ENCODE assay signal across 8 cellular contexts in genomic region chr9:105447814-105448812, GRCh38. TPM values are rescaled to one million over a fixed set of nuclear protein-coding genes. Genes with fewer than 3 reads are reported as not detected.
A peak's percentile ranks its signal among the peaks of the same experiment; 100 is the strongest.
DNase-seq lines count a peak whose midpoint lies in the region; ATAC-seq, FAIRE-seq and TF ChIP-seq lines count a peak whose summit lies in the region.

TSS of gene FSD1L (plus strand) at chr9:105448034. CDS start at chr9:105448221, 187 bp downstream.

- FAIRE-seq in keratinocyte (lab: Jason Lieb, UNC) = no peak

- peaks cover 45% of the 10 kb centered on the region for H3K79me2 ChIP-seq in keratinocyte (ENCODE audit: control insufficient read depth, insufficient read depth, low read length)

- DNase-seq in AG20443 (ENCODE audit: low spot score) (peak; percentile 98), NCI-H2227 (lab: John Stamatoyannopoulos, UW; ENCODE audit: unreplicated experiment) (peak; percentile 90), keratinocyte (ENCODE audit: low read depth, low spot score) (peak; percentile 46)
- DNase-seq in activated CD4-positive, CD25-positive, alpha-beta regulatory T cell (lab: John Stamatoyannopoulos, UW) = peak; percentile 52 to 65 (median 56)
- DNase-seq in central memory CD4-positive, alpha-beta T cell = peak; percentile 75
- peak; percentile 50 to 69 for DNase-seq in stimulated activated CD4-positive, alpha-beta T cell treated with anti-CD3 and anti-CD28 coated beads, Interleukin-15, amount 100 ng/mL, for 1 hour (ENCODE audit: low read depth in 1 of 2, low spot score in 1 of 2)

- H3K27me3 ChIP-seq in keratinocyte (ENCODE audit: control insufficient read depth, extremely low read depth, insufficient read depth, low read length) = no peaks in the 10 kb centered on the region

- ATAC-seq in GM19023 (IDR thresholded peaks at IDR 0.05; ENCODE audit: unreplicated experiment) (peak; percentile 96), HG03175 (IDR thresholded peaks at IDR 0.05; ENCODE audit: unreplicated experiment) (peak; percentile 94)

- H2AFZ ChIP-seq in keratinocyte (ENCODE audit: control insufficient read depth, low read length) = peak within 1 kb of the TSS; percentile 82

- H3K36me3 ChIP-seq in keratinocyte (ENCODE audit: control insufficient read depth in 2 of 2, extremely low read depth in 1 of 2, insufficient read depth in 2 of 2, low read length in 2 of 2) = no peaks in the 10 kb centered on the region

- no peaks in the 10 kb centered on the region for H3K9me1 ChIP-seq in keratinocyte (ENCODE audit: control insufficient read depth, extremely low read depth, insufficient read depth, low read length)

- peaks cover 15% of the 10 kb centered on the region for H3K4me1 ChIP-seq in keratinocyte (ENCODE audit: control insufficient read depth, extremely low read depth, insufficient read depth, low read length)

- peak within 1 kb of the TSS; percentile 87 for H3K4me2 ChIP-seq in keratinocyte (ENCODE audit: control insufficient read depth, extremely low read depth, insufficient read depth, low read depth, low read length)

- TF ChIP-seq CTCF in keratinocyte (optimal IDR thresholded peaks at IDR 0.05 in 1 of 3, IDR thresholded peaks at IDR 0.05 in 1 of 3, conservative IDR thresholded peaks at IDR 0.05 in 1 of 3; ENCODE audit: extremely low read depth in 1 of 3, insufficient read depth in 2 of 3, low read length in 3 of 3) = peak in 2 of 3 experiments; percentile 38 to 69

- H4K20me1 ChIP-seq in keratinocyte (ENCODE audit: control insufficient read depth, extremely low read depth, insufficient read depth, low read length) = no peaks in the 10 kb centered on the region

- H3K4me3 ChIP-seq in keratinocyte (ENCODE audit: control insufficient read depth in 2 of 3, extremely low read depth in 1 of 3, insufficient read depth in 2 of 3, low read depth in 1 of 3, low read length in 3 of 3) = peak within 1 kb of the TSS; percentile 84 to 87 (median 87)

- H3K27ac ChIP-seq in keratinocyte (ENCODE audit: control insufficient read depth, insufficient read depth, low read length) = peak within 1 kb of the TSS; percentile 55

- dilution Hi-C loops in keratinocyte (cut with MboI; ENCODE audit: extremely low pct_ligation_motif_present, low sequenced_read_pairs) = no loop called here

- H3K9ac ChIP-seq in keratinocyte (ENCODE audit: control insufficient read depth, extremely low read depth, insufficient read depth, low read length) = peak within 1 kb of the TSS; percentile 78

- no peaks in the 10 kb centered on the region for H3K9me3 ChIP-seq in keratinocyte (ENCODE audit: control insufficient read depth, low read depth, low read length)

RNA-seq across cellular contexts. Expression of gene FSD1L, which starts in this region (rescaled TPM):
- 1.8 to 5.2 TPM (median 3.4 TPM) in 3 replicates for polyA plus RNA-seq in keratinocyte
- polyA plus RNA-seq in keratinocyte (2011; ENCODE audit: low read depth) = 4.1 TPM
- polyA plus RNA-seq in keratinocyte (2011; cell fraction: cytosol; rRNA removed) = 0.86 and 1.6 TPM in 2 replicates
- 5.5 and 7.5 TPM in 2 replicates for polyA plus RNA-seq in keratinocyte (2011; cell fraction: nucleus; rRNA removed)
- 1.3 and 1.6 TPM in 2 replicates for polyA plus RNA-seq in keratinocyte (2012; ENCODE audit: low replicate concordance)
- polyA minus RNA-seq in keratinocyte = 0.07 to 8.4 TPM (median 2.3 TPM) in 3 replicates
- polyA minus RNA-seq in keratinocyte (2011; cell fraction: cytosol; rRNA and poly(A)+ RNA removed) = 1.3 TPM
- 11.9 and 25.4 TPM in 2 replicates for polyA minus RNA-seq in keratinocyte (2011; cell fraction: nucleus; rRNA and poly(A)+ RNA removed)

Comparison
In these comparisons a context has a peak if more than half of its experiments do, and no peak if none do; other contexts are left out.
1. Peak in every context shown above with its lines: DNase-seq, ATAC-seq, H3K4me3 ChIP-seq and H3K27ac ChIP-seq.
2. DNase-seq: peak in every context shown above with its lines; median percentile 98 in AG20443; 90 in NCI-H2227; 75 in central memory CD4-positive, alpha-beta T cell; 60 in stimulated activated CD4-positive, alpha-beta T cell treated with anti-CD3 and anti-CD28 coated beads, Interleukin-15, amount 100 ng/mL, for 1 hour; 56 in activated CD4-positive, CD25-positive, alpha-beta regulatory T cell; 46 in keratinocyte.